ENCODE assay signal across 14 cellular contexts in the genomic region with DNA sequence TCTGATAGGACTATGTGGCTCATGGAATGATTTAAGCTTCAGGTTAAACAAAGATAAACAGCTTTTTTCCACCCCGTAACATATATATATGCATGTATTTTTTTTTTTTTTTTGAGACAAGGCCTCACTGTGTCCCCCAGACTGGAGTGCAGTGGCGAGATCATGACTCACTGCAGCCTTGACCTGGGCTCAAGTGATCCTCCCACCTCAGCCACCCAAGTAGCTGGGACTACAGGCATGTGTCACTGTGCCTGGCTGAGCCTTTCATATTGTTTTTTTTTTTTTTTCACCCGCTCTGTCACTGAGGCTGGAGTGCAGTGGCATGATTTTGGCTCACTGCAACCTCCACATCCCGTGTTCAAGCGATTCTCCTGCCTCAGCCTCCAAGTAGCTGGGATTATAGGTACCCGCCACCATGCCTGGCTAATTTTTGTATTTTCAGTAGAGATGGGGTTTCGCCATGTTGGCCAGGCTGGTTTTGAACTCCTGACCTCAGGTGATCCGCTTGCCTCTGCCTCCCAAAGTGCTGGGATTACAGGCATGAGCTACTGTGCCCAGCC. TPM values are rescaled to one million over a fixed set of nuclear protein-coding genes. Genes with fewer than 3 reads are reported as not detected.
"Had no signal": no experiment of that assay in that cellular context is flagged by ENCODE, and none has a peak within 500 bp of the region (broad histone marks: within the 10 kb centered on the region; RNA-seq: fewer than 3 reads in every experiment).

No MANE protein-coding gene starts in this region.

RNA-seq across cellular contexts. Expression of a gene that starts 55.9 kb away (rescaled TPM):
- total RNA-seq: left colon, lower lobe of right lung, natural killer cell, posterior vena cava, psoas muscle, sigmoid colon, subcutaneous adipose tissue, suprapubic skin, tibial nerve, ureter, uterus had no signal
- polyA plus RNA-seq: liver, mammary epithelial cell, sigmoid colon, small intestine had no signal
